9 cellular contexts compared by ENCODE assay signal in the genomic region with DNA sequence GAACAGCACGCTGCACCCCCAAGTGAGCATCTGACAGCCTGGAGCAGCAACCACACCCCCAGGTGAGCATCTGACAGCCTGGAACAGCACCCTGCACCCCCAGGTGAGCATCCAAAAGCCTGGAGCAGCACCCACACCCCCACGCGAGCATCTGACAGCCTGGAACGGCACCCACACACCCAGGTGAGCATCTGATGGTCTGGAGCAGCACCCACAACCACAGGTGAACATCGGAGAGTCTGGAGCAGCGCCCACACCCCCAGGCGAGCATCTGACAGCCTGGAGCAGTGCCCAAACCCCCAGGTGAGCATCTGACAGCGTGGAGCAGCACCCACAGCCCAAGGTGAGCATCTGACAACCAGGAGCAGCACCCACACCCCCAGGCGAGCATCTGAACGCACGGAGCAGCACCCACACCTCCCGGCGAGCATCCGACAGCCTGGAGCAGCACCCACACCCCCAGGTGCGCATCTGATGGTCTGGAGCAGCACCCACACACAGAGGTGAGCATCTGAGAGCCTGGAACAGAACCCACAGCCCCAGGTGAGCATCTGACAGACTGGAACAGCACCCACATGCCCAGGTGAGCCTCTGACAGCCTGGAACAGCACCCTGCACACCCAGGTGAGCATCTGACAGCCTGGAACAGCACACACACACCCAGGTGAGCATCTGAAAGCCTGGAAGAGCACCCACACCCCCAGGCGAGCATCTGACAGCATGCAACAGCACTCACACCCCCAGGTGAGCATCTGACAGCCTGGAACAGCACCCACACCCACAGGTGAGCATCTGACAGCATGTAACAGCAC. TPM values are rescaled to one million over a fixed set of nuclear protein-coding genes. Genes with fewer than 3 reads are reported as not detected.
DNase-seq lines count a peak whose midpoint lies in the region; TF ChIP-seq lines count a peak whose summit lies in the region.
"Not testable (repeated sequence)": the region's sequence is repeated elsewhere in the genome, so short reads cannot be mapped to it uniquely, and the experiment has no call there.
"Had no signal": no experiment of that assay in that cellular context is flagged by ENCODE, and none has a peak within 500 bp of the region (broad histone marks: within the 10 kb centered on the region; RNA-seq: fewer than 3 reads in every experiment).

No MANE protein-coding gene starts in this region.

- TF ChIP-seq EP300 in ovary (IDR thresholded peaks at IDR 0.05); suprapubic skin (IDR thresholded peaks at IDR 0.05): not testable (repeated sequence)

- TF ChIP-seq POLR2A in lower leg skin (IDR thresholded peaks at IDR 0.05); ovary (IDR thresholded peaks at IDR 0.05); suprapubic skin (IDR thresholded peaks at IDR 0.05): not testable (repeated sequence)

- not testable (repeated sequence) for H3K36me3 Mint-ChIP-seq in activated T-cell treated with anti-CD3 and anti-CD28 coated beads, Interleukin-2, amount 50 U/mL, for 24 hours (ENCODE audit: low read depth)

- intact Hi-C loops in left ventricle myocardium inferior (cut with micrococcal nuclease); lower leg skin (cut with DNase I; ENCODE audit: low total_unique reads); ovary (cut with DNase I): not testable (repeated sequence)

- not testable (repeated sequence) for H3K4me3 ChIP-seq in left ventricle myocardium inferior; lower leg skin (ENCODE audit: low read depth, poor library complexity, severe bottlenecking); ovary; suprapubic skin

- TF ChIP-seq CTCF in left ventricle myocardium inferior (IDR thresholded peaks at IDR 0.05; ENCODE audit: borderline replicate concordance); lower leg skin (IDR thresholded peaks at IDR 0.05); ovary (IDR thresholded peaks at IDR 0.05); suprapubic skin (IDR thresholded peaks at IDR 0.05): not testable (repeated sequence)

- not testable (repeated sequence) for H3K4me3 Mint-ChIP-seq in activated T-cell treated with anti-CD3 and anti-CD28 coated beads, Interleukin-2, amount 50 U/mL, for 24 hours

- not testable (repeated sequence) for H3K4me1 Mint-ChIP-seq in activated T-cell treated with anti-CD3 and anti-CD28 coated beads, Interleukin-2, amount 50 U/mL, for 24 hours (ENCODE audit: low read depth)

- DNase-seq in H4 (ENCODE audit: low spot score) (peak; percentile 33), dermis blood vessel endothelial cell (peak; percentile 19), left ventricle myocardium inferior (peak; percentile 36), lower leg skin (ENCODE audit: low spot score in 2 of 2) (peak; percentile 19 to 92), ovary (peak in 4 of 5 donors; percentile 26 to 59 (median 45)), suprapubic skin (ENCODE audit: low spot score in 2 of 2) (peak; percentile 79 to 93)
- DNase-seq in activated CD4-positive, alpha-beta T cell treated with anti-CD3 and anti-CD28 coated beads for 48 hours: peak; percentile 7
- peak; percentile 33 for DNase-seq in activated T-cell treated with anti-CD3 and anti-CD28 coated beads, Interleukin-2, amount 50 U/mL, for 24 hours

- WGBS in lower leg skin, 2 donors: 26 to 41% methylated on average over 16 of the region's 16 CpGs
- 40 to 43% (median 40%) methylated on average over 16 of the region's 16 CpGs for WGBS in ovary, 3 donors
- 41% methylated on average over 15 of the region's 16 CpGs for WGBS in suprapubic skin

- not testable (repeated sequence) for H3K9me3 ChIP-seq in left ventricle myocardium inferior (replicated peaks); ovary; suprapubic skin

- H3K4me1 ChIP-seq in left ventricle myocardium inferior; ovary (ENCODE audit: insufficient read depth); suprapubic skin: not testable (repeated sequence)

- not testable (repeated sequence) for H3K27ac ChIP-seq in left ventricle myocardium inferior (replicated peaks); ovary; suprapubic skin

- not testable (repeated sequence) for H3K27ac Mint-ChIP-seq in activated T-cell treated with anti-CD3 and anti-CD28 coated beads, Interleukin-2, amount 50 U/mL, for 24 hours

- peaks cover 48% of the 10 kb centered on the region for H3K27me3 Mint-ChIP-seq in activated T-cell treated with anti-CD3 and anti-CD28 coated beads, Interleukin-2, amount 50 U/mL, for 24 hours

- not testable (repeated sequence) for H3K36me3 ChIP-seq in left ventricle myocardium inferior, ovary, suprapubic skin

- peaks cover 40% of the 10 kb centered on the region for H3K27me3 ChIP-seq in left ventricle myocardium inferior (ENCODE audit: low read depth)
- not testable (repeated sequence) for H3K27me3 ChIP-seq in ovary
- peaks cover 44% of the 10 kb centered on the region for H3K27me3 ChIP-seq in suprapubic skin

- H3K9me3 Mint-ChIP-seq in activated T-cell treated with anti-CD3 and anti-CD28 coated beads, Interleukin-2, amount 50 U/mL, for 24 hours: not testable (repeated sequence)

RNA-seq across cellular contexts. Expression of gene MMEL1, which starts 23.0 kb away (rescaled TPM):
- total RNA-seq in H4 (2014; rRNA removed; shearing (Covaris generic)): not detected in 2 replicates
- 2.0 and 5.4 TPM in 2 replicates for total RNA-seq in dermis blood vessel endothelial cell
- total RNA-seq in left ventricle myocardium inferior: 0.82 TPM
- 1 to 10 TPM in 3 of 4 donors, under 1 TPM in 1; 0.27 to 3.5 (median 1.6) TPM for total RNA-seq in lower leg skin
- total RNA-seq in ovary: 1 to 10 TPM in 3 of 7 donors, under 1 TPM in 1, not detected in 3; 0.45 to 7.9 (median 1.1) TPM
- 1 to 10 TPM in 1 of 2 donors, under 1 TPM in 1; 0.42 to 1.1 TPM for polyA plus RNA-seq in ovary
- 1 to 10 TPM in 2 of 4 donors, not detected in 2; 2.2 to 2.6 TPM for total RNA-seq in suprapubic skin
- total RNA-seq: body of pancreas had no signal

Comparison
In these comparisons a context has a peak if more than half of its experiments do, and no peak if none do; other contexts are left out.
1. DNase-seq: peak in every context shown above with its lines; median percentile 86 in suprapubic skin; 56 in lower leg skin; 45 in ovary; 36 in left ventricle myocardium inferior; 33 in H4; 33 in activated T-cell treated with anti-CD3 and anti-CD28 coated beads, Interleukin-2, amount 50 U/mL, for 24 hours; 19 in dermis blood vessel endothelial cell; 7 in activated CD4-positive, alpha-beta T cell treated with anti-CD3 and anti-CD28 coated beads for 48 hours.